Comparison of ENCODE assay signal across 25 cellular contexts in the genomic region with DNA sequence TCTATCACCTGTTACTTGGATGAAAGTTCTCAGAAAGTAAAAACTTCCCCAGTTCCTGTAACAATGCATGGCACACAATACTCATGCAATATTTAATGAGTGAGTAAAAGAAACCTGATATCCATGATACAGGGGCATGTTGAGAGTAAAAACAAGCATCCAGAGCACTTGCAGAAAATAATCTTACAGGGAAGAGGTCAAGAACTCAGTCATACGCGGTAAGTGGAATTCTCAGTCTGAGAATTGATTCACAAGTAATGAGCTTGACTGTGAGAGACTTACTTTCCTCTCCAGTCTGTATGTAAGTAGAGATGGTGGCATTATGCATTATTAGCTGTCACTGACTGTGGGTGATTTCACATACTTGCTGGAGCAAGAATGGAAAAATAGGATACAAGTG.
DNase-seq lines count a peak whose midpoint lies in the region; TF ChIP-seq lines count a peak whose summit lies in the region.
"Had no signal": no experiment of that assay in that cellular context is flagged by ENCODE, and none has a peak within 500 bp of the region (broad histone marks: within the 10 kb centered on the region; RNA-seq: fewer than 3 reads in every experiment).

No MANE protein-coding gene starts in this region.

- H3K9ac ChIP-seq in adipocyte (ENCODE audit: low read length) = no peak overlapping the region

- no peak overlapping the region for H3K27ac ChIP-seq in coronary artery
- H3K27ac ChIP-seq: A549, ascending aorta, ovary, SJCRH30, transverse colon had no signal

- no peaks in the 10 kb centered on the region for H3K27me3 ChIP-seq in adipocyte (replicated peaks; ENCODE audit: control insufficient read depth, insufficient read depth, low read length)
- H3K27me3 ChIP-seq: ascending aorta, ovary, SJCRH30, transverse colon had no signal

- H3K4me1 ChIP-seq in adipocyte (ENCODE audit: control insufficient read depth, insufficient read depth, low read length) = no peaks in the 10 kb centered on the region
- H3K4me1 ChIP-seq: A549, ascending aorta, HAP-1, SJCRH30, transverse colon had no signal

- H3K36me3 ChIP-seq in adipocyte (ENCODE audit: control insufficient read depth, insufficient read depth, low read length, severe bottlenecking) = no peaks in the 10 kb centered on the region
- H3K36me3 ChIP-seq: ascending aorta, HAP-1, ovary, SJCRH30, transverse colon had no signal

- peak; percentile 3 for DNase-seq in Caki2 (ENCODE audit: low read depth)
- peak; percentile 15 for DNase-seq in HT1080 (ENCODE audit: low read depth)
- peak; percentile 24 for DNase-seq in adipocyte (ENCODE audit: low read depth)
- peak; percentile 7 for DNase-seq in left kidney (ENCODE audit: low read depth, low spot score)
- no peak for DNase-seq in T-helper 9 cell
- DNase-seq in dedifferentiated amniotic fluid mesenchymal stem cell (ENCODE audit: extremely low spot score) = no peak
- DNase-seq in coronary artery (ENCODE audit: low spot score) = no peak
- no peak for DNase-seq in stimulated activated CD4-positive, alpha-beta T cell treated with anti-CD3 and anti-CD28 coated beads, Interleukin-15, amount 100 ng/mL, for 24 hours
- DNase-seq: activated CD4-positive, alpha-beta memory T cell treated with anti-CD3 and anti-CD28 coated beads for 36 hours; activated naive CD8-positive, alpha-beta T cell treated with anti-CD3 and anti-CD28 coated beads for 36 hours; CD8-positive, alpha-beta memory T cell; DMS79; KG1; naive B cell; NCI-H1436 treated with DMSO at 0.1 percent for 48 hours; NCI-H526; ovary; retina; SJCRH30; stimulated activated CD4-positive, alpha-beta T cell treated with anti-CD3 and anti-CD28 coated beads, Interleukin-2, amount 100 ng/mL, for 48 hours; T-helper 1 cell; transverse colon had no signal

- no peaks in the 10 kb centered on the region for H3K9me3 ChIP-seq in adipocyte (ENCODE audit: control insufficient read depth, low read length)
- H3K9me3 ChIP-seq: A549, ascending aorta, HAP-1, ovary, SJCRH30, transverse colon had no signal

- in situ Hi-C loops in Caki2 (cut with HindIII; ENCODE audit: low pct_unique_long_range_greater_than_20kb, low sequenced_read_pairs) = no loop called here

- no peak overlapping the region for H3K4me3 ChIP-seq in adipocyte (ENCODE audit: low read length)
- no peak overlapping the region for H3K4me3 ChIP-seq in coronary artery
- H3K4me3 ChIP-seq: A549, ascending aorta, HAP-1, ovary, SJCRH30, transverse colon had no signal

- TF ChIP-seq CTCF in coronary artery (IDR thresholded peaks at IDR 0.05) = no peak

Comparison
In these comparisons a context has a peak if more than half of its experiments do, and no peak if none do; other contexts are left out.
1. DNase-seq: peak in Caki2 (single experiment), HT1080 (single experiment), adipocyte (single experiment) and left kidney (single experiment); none in T-helper 9 cell (single experiment), dedifferentiated amniotic fluid mesenchymal stem cell (single experiment), coronary artery (single experiment) and stimulated activated CD4-positive, alpha-beta T cell treated with anti-CD3 and anti-CD28 coated beads, Interleukin-15, amount 100 ng/mL, for 24 hours (single experiment).